In the genomic region with DNA sequence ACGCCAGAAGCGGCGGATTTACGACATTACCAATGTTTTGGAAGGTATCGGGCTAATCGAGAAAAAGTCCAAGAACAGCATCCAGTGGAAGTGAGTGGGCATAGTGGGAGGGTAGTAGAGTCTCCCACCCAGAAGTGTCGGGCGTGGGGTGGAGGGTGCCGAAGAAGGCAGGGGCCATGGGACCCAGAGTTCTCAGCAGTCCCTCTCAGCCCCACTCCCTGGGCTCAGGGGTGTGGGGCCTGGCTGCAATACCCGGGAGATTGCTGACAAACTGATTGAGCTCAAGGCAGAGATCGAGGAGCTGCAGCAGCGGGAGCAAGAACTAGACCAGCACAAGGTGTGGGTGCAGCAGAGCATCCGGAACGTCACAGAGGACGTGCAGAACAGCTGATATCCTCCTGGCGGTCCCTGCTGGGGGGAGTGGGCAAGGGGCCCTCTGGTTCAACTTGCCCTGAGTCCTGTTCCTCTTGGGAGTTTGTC, we compare ENCODE assay signal across 8 cellular contexts. TPM values are rescaled to one million over a fixed set of nuclear protein-coding genes. Genes with fewer than 3 reads are reported as not detected.
DNase-seq lines count a peak whose midpoint lies in the region; ATAC-seq, FAIRE-seq and TF ChIP-seq lines count a peak whose summit lies in the region.

No MANE protein-coding gene starts in this region.

- peaks cover 40% of the 10 kb centered on the region for H3K36me3 ChIP-seq in CD4-positive, alpha-beta memory T cell (ENCODE audit: insufficient read depth, low read length)
- peaks cover 18 to 40% (median 33%) of the 10 kb centered on the region in 4 experiments for H3K36me3 ChIP-seq in H1 (ENCODE audit: control insufficient read depth in 2 of 4, insufficient read depth in 4 of 4, low read length in 3 of 4)
- no peaks in the 10 kb centered on the region for H3K36me3 ChIP-seq in neural progenitor cell

- no peak overlapping the region for H3K23ac ChIP-seq in H1 (ENCODE audit: insufficient read length)

- H3K18ac ChIP-seq in H1 (ENCODE audit: extremely low read depth, low read length), result no peak overlapping the region

- H4K20me1 ChIP-seq in H1 (replicated peaks in 1 of 2; ENCODE audit: control insufficient read depth in 1 of 2, insufficient read depth in 2 of 2, low read length in 2 of 2) (peaks cover 5 to 26% of the 10 kb centered on the region in 2 experiments), neural progenitor cell (ENCODE audit: low read depth) (peaks cover 29% of the 10 kb centered on the region)

- H3K23me2 ChIP-seq in H1 (ENCODE audit: low read depth, low read length), result peaks cover 7% of the 10 kb centered on the region

- no peak for TF ChIP-seq EP300 in H1 (IDR thresholded peaks at IDR 0.05; ENCODE audit: borderline replicate concordance in 1 of 2, low read depth in 2 of 2, low read length in 2 of 2)

- H2AFZ ChIP-seq in H1 (ENCODE audit: low read length) (no peak overlapping the region), neural progenitor cell (replicated peaks) (no peak overlapping the region)

- H3K79me2 ChIP-seq in H1 (ENCODE audit: control insufficient read depth in 1 of 2, insufficient read depth in 2 of 2, low read length in 2 of 2), result peaks cover 8 to 17% of the 10 kb centered on the region in 2 experiments
- peaks cover 24% of the 10 kb centered on the region for H3K79me2 ChIP-seq in neural progenitor cell (ENCODE audit: low read depth)

- H3K4me2 ChIP-seq in H1 (ENCODE audit: insufficient read depth in 1 of 2, low read depth in 2 of 2, low read length in 2 of 2) (peak overlapping the region; percentile 93 to 94), neural progenitor cell (peak overlapping the region; percentile 97)

- H3K4me3 ChIP-seq in CD4-positive, alpha-beta memory T cell (ENCODE audit: low read length in 2 of 2), result peak overlapping the region; percentile 84 to 87
- peak overlapping the region; percentile 100 for H3K4me3 ChIP-seq in NB4 (ENCODE audit: low read depth, low read length)
- peak overlapping the region; percentile 96 to 99 (median 98) for H3K4me3 ChIP-seq in H1 (ENCODE audit: extremely low read depth in 1 of 4, insufficient read depth in 2 of 4, low read depth in 3 of 4, low read length in 4 of 4)
- peak overlapping the region; percentile 82 for H3K4me3 ChIP-seq in neural progenitor cell

- peaks cover 6% of the 10 kb centered on the region for H3F3A ChIP-seq in neural progenitor cell (ENCODE audit: low read depth)

- H3K27ac Mint-ChIP-seq in CD4-positive, alpha-beta memory T cell, result peak overlapping the region; percentile 74 to 94 (median 87)
- H3K27ac Mint-ChIP-seq in neural progenitor cell, result peak overlapping the region; percentile 57

- H3K9me3 ChIP-seq in CD4-positive, alpha-beta memory T cell (ENCODE audit: control insufficient read depth in 1 of 2, low read length in 2 of 2), result no peaks in the 10 kb centered on the region
- H3K9me3 ChIP-seq in H1 (ENCODE audit: insufficient read depth in 2 of 2, low read depth in 1 of 2, low read length in 1 of 2), result no peaks in the 10 kb centered on the region
- no peaks in the 10 kb centered on the region for H3K9me3 ChIP-seq in neural progenitor cell (ENCODE audit: low read depth)

- no peak overlapping the region for H2BK15ac ChIP-seq in H1 (ENCODE audit: low read length)

- 59% methylated on average over 16 of the region's 16 CpGs; no CpG with 5 or more reads in 1 of the 2 experiments for WGBS in H1 (ENCODE audit: extremely low coverage in 1 of 2, insufficient coverage in 1 of 2, insufficient read length in 1 of 2, insufficient replicate concordance in 2 of 2, low coverage in 1 of 2, low lambda C conversion rate in 2 of 2, missing lambda C conversion rate in 1 of 2), 2 experiments

- no peak overlapping the region for H2BK20ac ChIP-seq in H1 (ENCODE audit: low read length)

- peak overlapping the region; percentile 47 for H3K56ac ChIP-seq in H1 (replicated peaks; ENCODE audit: insufficient read length, low read depth, low read length)

- H2BK5ac ChIP-seq in H1 (ENCODE audit: low read depth, low read length), result 0 out of 2 replicates have a peak overlapping the region, but pooled peaks have one; percentile 66

- intact Hi-C loops in CD4-positive, alpha-beta memory T cell (cut with micrococcal nuclease), result loop anchor here (2.0 kb wide), 2 partner anchors 34 to 54 kb away; partner anchors contain the start of genes FHOD1 and TMEM208

- no peak overlapping the region for H2BK12ac ChIP-seq in H1 (ENCODE audit: low read depth, low read length)

- peaks cover 24 to 52% (median 41%) of the 10 kb centered on the region in 4 donors for H3K4me1 Mint-ChIP-seq in CD4-positive, alpha-beta memory T cell
- peaks cover 22% of the 10 kb centered on the region for H3K4me1 Mint-ChIP-seq in neural progenitor cell

- TF ChIP-seq POLR2A in NB4 (IDR thresholded peaks at IDR 0.05; ENCODE audit: extremely low read depth, insufficient read length), result no peak
- no peak for TF ChIP-seq POLR2A in H1 (IDR thresholded peaks at IDR 0.05; ENCODE audit: control extremely low read depth in 1 of 2, low read depth in 2 of 2, low read length in 2 of 2)

- peak overlapping the region; percentile 86 to 96 (median 90) for H3K4me3 Mint-ChIP-seq in CD4-positive, alpha-beta memory T cell
- peak overlapping the region; percentile 92 for H3K4me3 Mint-ChIP-seq in neural progenitor cell

- CTCF ChIA-PET in CD4-positive, alpha-beta memory T cell (lab: Charles Lee; ENCODE audit: partially characterized antibody), result interaction anchor here (0.8 to 1.7 kb wide), 5 partner anchors 10 to 36 kb away, joined by 3 to 4 read pairs (median 3); partner anchors contain the start of genes FBXL8, NOL3 and TRADD
- CTCF ChIA-PET in H1 (lab: Charles Lee; ENCODE audit: partially characterized antibody), result interaction anchor here (0.5 to 8.7 kb wide), 12 partner anchors 10 to 869 kb away, joined by 3 to 111 read pairs (median 4); no protein-coding TSS in a partner anchor

- peak overlapping the region; percentile 71 for H4K8ac ChIP-seq in H1 (ENCODE audit: extremely low read depth, insufficient read depth, low read length)

- TF ChIP-seq RAD21 in H1 (IDR thresholded peaks at IDR 0.05 in 1 of 2, conservative IDR thresholded peaks at IDR 0.05 in 1 of 2; ENCODE audit: low read depth in 2 of 2, low read length in 2 of 2), result no peak

- peaks cover 0 to 2% (median 0%) of the 10 kb centered on the region in 8 donors for H3K9me3 Mint-ChIP-seq in CD4-positive, alpha-beta memory T cell
- H3K9me3 Mint-ChIP-seq in neural progenitor cell, result no peaks in the 10 kb centered on the region

- H3K9ac ChIP-seq in H1 (replicated peaks in 1 of 4; ENCODE audit: extremely low read depth in 1 of 4, low read depth in 3 of 4, low read length in 3 of 4), result peak overlapping the region; percentile 40 to 91 (median 78); a peak in 6 of 7 replicates
- H3K9ac ChIP-seq in neural progenitor cell, result peak overlapping the region; percentile 90

- H3K4ac ChIP-seq in H1 (replicated peaks; ENCODE audit: insufficient read length, low read depth, low read length), result no peak overlapping the region

- DNase-seq in CD4-positive, alpha-beta memory T cell, result peak in 2 of 5 donors; percentile 30 to 61
- DNase-seq in NB4 (ENCODE audit: low read depth), result peak; percentile 26
- no peak for DNase-seq in H1 (ENCODE audit: low read depth in 1 of 2, low spot score in 2 of 2)
- no peak for DNase-seq in neural progenitor cell (ENCODE audit: low spot score)
- DNase-seq in NK-92 treated with Interleukin-12 subunit alpha and Interleukin-12 subunit beta, amount 100 ng/mL, for 24 hours (lab: John Stamatoyannopoulos, UW), result no peak
- DNase-seq in MV-4-11 (lab: John Stamatoyannopoulos, UW), result no peak

- no peak overlapping the region for H3K14ac ChIP-seq in H1 (ENCODE audit: insufficient read length)

- H3K27me3 ChIP-seq in CD4-positive, alpha-beta memory T cell (ENCODE audit: insufficient read depth, low read length), result no peaks in the 10 kb centered on the region
- no peaks in the 10 kb centered on the region for H3K27me3 ChIP-seq in H1 (replicated peaks in 1 of 4; ENCODE audit: control insufficient read depth in 3 of 4, extremely low read depth in 1 of 4, insufficient read depth in 3 of 4, low read length in 3 of 4)
- no peaks in the 10 kb centered on the region for H3K27me3 ChIP-seq in neural progenitor cell

- H3K27me3 Mint-ChIP-seq in CD4-positive, alpha-beta memory T cell, result no peaks in the 10 kb centered on the region
- H3K27me3 Mint-ChIP-seq in neural progenitor cell (ENCODE audit: insufficient read depth, low read depth), result peaks cover 5% of the 10 kb centered on the region

- no peak overlapping the region for H2AK5ac ChIP-seq in H1 (ENCODE audit: low read depth, low read length)

- no peak overlapping the region for H4K91ac ChIP-seq in H1 (replicated peaks; ENCODE audit: insufficient read length, low read length)

- ATAC-seq in GM19324 (IDR thresholded peaks at IDR 0.05; ENCODE audit: low FRiP score, unreplicated experiment), result no peak
- no peak for ATAC-seq in GM18517 (IDR thresholded peaks at IDR 0.05; ENCODE audit: unreplicated experiment)

- peak overlapping the region; percentile 80 for H3K27ac ChIP-seq in CD4-positive, alpha-beta memory T cell (ENCODE audit: low read depth, low read length)
- peak overlapping the region; percentile 41; the same call in 1 of the 2 replicates for H3K27ac ChIP-seq in H1 (ENCODE audit: low read depth, low read length)
- no peak overlapping the region for H3K27ac ChIP-seq in neural progenitor cell

- H3K79me1 ChIP-seq in H1 (ENCODE audit: low read depth, low read length), result peaks cover 10% of the 10 kb centered on the region

- no peak for FAIRE-seq in H1 (lab: Jason Lieb, UNC)

- POLR2A ChIA-PET in CD4-positive, alpha-beta memory T cell (lab: Charles Lee; ENCODE audit: partially characterized antibody), result interaction anchor here (0.7 to 2.4 kb wide), 17 partner anchors 9 to 300 kb away, joined by 3 to 15 read pairs (median 5); partner anchors contain the start of genes HSF4 and TMEM208
- POLR2A ChIA-PET in H1 (lab: Charles Lee; ENCODE audit: partially characterized antibody), result interaction anchor here (0.5 to 1.4 kb wide), 6 partner anchors 16 to 450 kb away, joined by 3 to 5 read pairs (median 4); no protein-coding TSS in a partner anchor

- peaks cover 21 to 50% of the 10 kb centered on the region in 2 donors for H3K36me3 Mint-ChIP-seq in CD4-positive, alpha-beta memory T cell
- H3K36me3 Mint-ChIP-seq in neural progenitor cell, result peaks cover 16% of the 10 kb centered on the region

- TF ChIP-seq CTCF in NB4 (IDR thresholded peaks at IDR 0.05; ENCODE audit: low read depth, low read length), result no peak
- TF ChIP-seq CTCF in H1 (IDR thresholded peaks at IDR 0.05; ENCODE audit: control extremely low read depth in 1 of 3, insufficient read depth in 1 of 3, low read depth in 1 of 3, low read length in 3 of 3), result no peak
- TF ChIP-seq CTCF in neural progenitor cell (IDR thresholded peaks at IDR 0.05), result no peak

- no peak overlapping the region for H2BK120ac ChIP-seq in H1 (replicated peaks; ENCODE audit: low read depth, low read length)

- no peak overlapping the region for H4K5ac ChIP-seq in H1 (ENCODE audit: insufficient read length, low read depth, low read length)

- peaks cover 30% of the 10 kb centered on the region for H3K4me1 ChIP-seq in CD4-positive, alpha-beta memory T cell (ENCODE audit: insufficient read depth, low read length)
- H3K4me1 ChIP-seq in H1 (replicated peaks in 1 of 4; ENCODE audit: control insufficient read depth in 3 of 4, insufficient read depth in 4 of 4, low read length in 3 of 4) (peaks cover 0 to 7% (median 2%) of the 10 kb centered on the region in 4 experiments; a peak in 4 of 7 replicates), neural progenitor cell (peaks cover 7% of the 10 kb centered on the region)

RNA-seq across cellular contexts. Expression of gene E2F4, which starts 0.9 kb away (rescaled TPM):
- 10 to 100 TPM; 87.3 to 91.3 TPM for total RNA-seq in CD4-positive, alpha-beta memory T cell
- polyA plus RNA-seq in CD4-positive, alpha-beta memory T cell, result 10 to 100 TPM; 53.6 to 81.1 TPM
- 78.0 and 79.9 TPM in 2 replicates for total RNA-seq in H1 (2021; fragmentation: NEBNext Ultra II Directional; extraction: Animal tissue kit (Norgen Biotek cat#: 25700))
- polyA plus RNA-seq in H1 (2011; rRNA removed), result 157 and 194 TPM in 2 replicates
- polyA plus RNA-seq in H1 (2011; cell fraction: cytosol; rRNA removed), result 134 TPM
- 285 TPM for polyA plus RNA-seq in H1 (2011; cell fraction: nucleus; rRNA removed)
- 78.1 to 93.8 TPM (median 86.1 TPM) in 4 replicates for polyA plus RNA-seq in H1 (2012, experiment 1 of 2)
- polyA plus RNA-seq in H1 (2012, experiment 2 of 2), result 88.7 TPM
- 55.2 TPM for polyA plus RNA-seq in H1 (2013, experiment 1 of 2)
- polyA plus RNA-seq in H1 (2013, experiment 2 of 2), result 51.2 TPM
- 87.0 and 93.0 TPM in 2 replicates for polyA minus RNA-seq in H1 (2011; rRNA and poly(A)+ RNA removed)
- 54.8 TPM for polyA minus RNA-seq in H1 (2011; cell fraction: cytosol; rRNA and poly(A)+ RNA removed)
- 74.9 TPM for polyA minus RNA-seq in H1 (2011; cell fraction: nucleus; rRNA and poly(A)+ RNA removed)
- 35.3 and 101 TPM in 2 replicates for total RNA-seq in neural progenitor cell (ENCODE audit: low replicate concordance)

RNA-seq across cellular contexts. Expression of gene EXOC3L1, which starts 2.9 kb away (rescaled TPM):
- not detected for total RNA-seq in CD4-positive, alpha-beta memory T cell
- polyA plus RNA-seq in CD4-positive, alpha-beta memory T cell, result under 1 TPM in 1 of 2 donors, not detected in 1; 0.21 TPM
- 1.3 and 1.7 TPM in 2 replicates for total RNA-seq in H1 (2021; fragmentation: NEBNext Ultra II Directional; extraction: Animal tissue kit (Norgen Biotek cat#: 25700))
- 1.3 and 2.1 TPM in 2 replicates for polyA plus RNA-seq in H1 (2011; rRNA removed)
- 1.6 TPM for polyA plus RNA-seq in H1 (2011; cell fraction: cytosol; rRNA removed)
- polyA plus RNA-seq in H1 (2011; cell fraction: nucleus; rRNA removed), result 6.4 TPM
- 0.72 to 2.2 TPM (median 1.3 TPM) in 4 replicates for polyA plus RNA-seq in H1 (2012, experiment 1 of 2)
- polyA plus RNA-seq in H1 (2012, experiment 2 of 2), result 0.81 TPM
- 0.59 TPM for polyA plus RNA-seq in H1 (2013, experiment 1 of 2)
- 0.57 TPM for polyA plus RNA-seq in H1 (2013, experiment 2 of 2)
- 0.44 TPM in 2 replicates for polyA minus RNA-seq in H1 (2011; rRNA and poly(A)+ RNA removed)
- polyA minus RNA-seq in H1 (2011; cell fraction: cytosol; rRNA and poly(A)+ RNA removed), result not detected
- 1.6 TPM for polyA minus RNA-seq in H1 (2011; cell fraction: nucleus; rRNA and poly(A)+ RNA removed)
- not detected in 2 replicates for total RNA-seq in neural progenitor cell (ENCODE audit: low replicate concordance)

RNA-seq across cellular contexts. Expression of gene ELMO3, which starts 6.1 kb away (rescaled TPM):
- total RNA-seq in CD4-positive, alpha-beta memory T cell, result 10 to 100 TPM; 10.1 to 10.6 TPM
- not detected for polyA plus RNA-seq in CD4-positive, alpha-beta memory T cell
- total RNA-seq in H1 (2021; fragmentation: NEBNext Ultra II Directional; extraction: Animal tissue kit (Norgen Biotek cat#: 25700)), result 9.2 and 9.6 TPM in 2 replicates
- 10.9 and 14.4 TPM in 2 replicates for polyA plus RNA-seq in H1 (2011; rRNA removed)
- polyA plus RNA-seq in H1 (2011; cell fraction: cytosol; rRNA removed), result 15.4 TPM
- polyA plus RNA-seq in H1 (2011; cell fraction: nucleus; rRNA removed), result 40.6 TPM
- polyA plus RNA-seq in H1 (2012, experiment 1 of 2), result 6.7 to 11.8 TPM (median 10.8 TPM) in 4 replicates
- 9.1 TPM for polyA plus RNA-seq in H1 (2012, experiment 2 of 2)
- polyA plus RNA-seq in H1 (2013, experiment 1 of 2), result 5.2 TPM
- polyA plus RNA-seq in H1 (2013, experiment 2 of 2), result 5.0 TPM
- polyA minus RNA-seq in H1 (2011; rRNA and poly(A)+ RNA removed), result 4.5 and 7.0 TPM in 2 replicates
- polyA minus RNA-seq in H1 (2011; cell fraction: cytosol; rRNA and poly(A)+ RNA removed), result 5.1 TPM
- polyA minus RNA-seq in H1 (2011; cell fraction: nucleus; rRNA and poly(A)+ RNA removed), result 6.0 TPM
- 1.9 TPM in 1 of 2 replicates, not detected in the other for total RNA-seq in neural progenitor cell (ENCODE audit: low replicate concordance)

RNA-seq across cellular contexts. Expression of gene MATCAP1, which starts 9.1 kb away (rescaled TPM):
- 1 to 10 TPM; 8.6 to 9.0 TPM for total RNA-seq in CD4-positive, alpha-beta memory T cell
- 1 to 10 TPM; 1.8 to 3.0 TPM for polyA plus RNA-seq in CD4-positive, alpha-beta memory T cell
- 22.9 and 23.1 TPM in 2 replicates for total RNA-seq in H1 (2021; fragmentation: NEBNext Ultra II Directional; extraction: Animal tissue kit (Norgen Biotek cat#: 25700))
- polyA plus RNA-seq in H1 (2011; rRNA removed), result 27.5 and 38.0 TPM in 2 replicates
- 36.8 TPM for polyA plus RNA-seq in H1 (2011; cell fraction: cytosol; rRNA removed)
- 218 TPM for polyA plus RNA-seq in H1 (2011; cell fraction: nucleus; rRNA removed)
- 23.0 to 37.9 TPM (median 32.2 TPM) in 4 replicates for polyA plus RNA-seq in H1 (2012, experiment 1 of 2)
- 11.4 TPM for polyA plus RNA-seq in H1 (2012, experiment 2 of 2)
- 13.5 TPM for polyA plus RNA-seq in H1 (2013, experiment 1 of 2)
- polyA plus RNA-seq in H1 (2013, experiment 2 of 2), result 13.1 TPM
- polyA minus RNA-seq in H1 (2011; rRNA and poly(A)+ RNA removed), result 11.5 and 14.2 TPM in 2 replicates
- 9.8 TPM for polyA minus RNA-seq in H1 (2011; cell fraction: cytosol; rRNA and poly(A)+ RNA removed)
- 36.5 TPM for polyA minus RNA-seq in H1 (2011; cell fraction: nucleus; rRNA and poly(A)+ RNA removed)
- total RNA-seq in neural progenitor cell (ENCODE audit: low replicate concordance), result 15.7 and 50.9 TPM in 2 replicates

RNA-seq across cellular contexts. Expression of gene NOL3, which starts 22.5 kb away (rescaled TPM):
- total RNA-seq in CD4-positive, alpha-beta memory T cell, result 10 to 100 TPM in 1 of 2 experiments, 1 to 10 TPM in 1; 9.6 to 12.5 TPM
- polyA plus RNA-seq in CD4-positive, alpha-beta memory T cell, result 1 to 10 TPM; 1.3 to 1.7 TPM
- 1.6 and 2.2 TPM in 2 replicates for total RNA-seq in H1 (2021; fragmentation: NEBNext Ultra II Directional; extraction: Animal tissue kit (Norgen Biotek cat#: 25700))
- polyA plus RNA-seq in H1 (2011; rRNA removed), result 4.1 and 4.6 TPM in 2 replicates
- 4.0 TPM for polyA plus RNA-seq in H1 (2011; cell fraction: cytosol; rRNA removed)
- polyA plus RNA-seq in H1 (2011; cell fraction: nucleus; rRNA removed), result 3.7 TPM
- polyA plus RNA-seq in H1 (2012, experiment 1 of 2), result 4.4 to 10.7 TPM (median 5.5 TPM) in 4 replicates
- polyA plus RNA-seq in H1 (2012, experiment 2 of 2), result 1.4 TPM
- 3.2 TPM for polyA plus RNA-seq in H1 (2013, experiment 1 of 2)
- 2.0 TPM for polyA plus RNA-seq in H1 (2013, experiment 2 of 2)
- polyA minus RNA-seq in H1 (2011; rRNA and poly(A)+ RNA removed), result 0.60 and 2.1 TPM in 2 replicates
- not detected for polyA minus RNA-seq in H1 (2011; cell fraction: cytosol; rRNA and poly(A)+ RNA removed)
- polyA minus RNA-seq in H1 (2011; cell fraction: nucleus; rRNA and poly(A)+ RNA removed), result 3.2 TPM
- 0.37 and 5.5 TPM in 2 replicates for total RNA-seq in neural progenitor cell (ENCODE audit: low replicate concordance)
